In genomic region chr12:92556141-92556540, GRCh38 we compare ENCODE assay signal across 11 cellular contexts.
DNase-seq lines count a peak whose midpoint lies in the region; ATAC-seq, FAIRE-seq and TF ChIP-seq lines count a peak whose summit lies in the region.
"Had no signal": no experiment of that assay in that cellular context is flagged by ENCODE, and none has a peak within 500 bp of the region (broad histone marks: within the 10 kb centered on the region; RNA-seq: fewer than 3 reads in every experiment).

No MANE protein-coding gene starts in this region.

- no peak for TF ChIP-seq CTCF in brain microvascular endothelial cell (IDR thresholded peaks at IDR 0.05; ENCODE audit: low read depth, low read length, missing control alignments)

- H3K36me3 ChIP-seq in brain microvascular endothelial cell (replicated peaks), result no peaks in the 10 kb centered on the region

- H3K27ac ChIP-seq in brain microvascular endothelial cell, result no peak overlapping the region
- H3K27ac ChIP-seq: VCaP had no signal

- FAIRE-seq in GM18507 (lab: Jason Lieb, UNC), result peak; percentile 93

- no peak overlapping the region for H3K4me3 ChIP-seq in brain microvascular endothelial cell (ENCODE audit: low read depth, low read length)

- H3K9me3 Mint-ChIP-seq in immature natural killer cell, result no peaks in the 10 kb centered on the region

- peak overlapping the region; percentile 67 to 83 (median 69) for H3K4me3 Mint-ChIP-seq in immature natural killer cell

- in situ Hi-C loops in brain microvascular endothelial cell (cut with HindIII; ENCODE audit: low pct_ligation_motif_present, low sequenced_read_pairs), result no loop called here

- DNase-seq in GM18507 (ENCODE audit: extremely low spot score, insufficient read length, low read depth) (no peak), immature natural killer cell (peak in 2 of 3 donors; percentile 31 to 49), NCI-H146 (lab: John Stamatoyannopoulos, UW) (no peak), brain microvascular endothelial cell (no peak)
- DNase-seq: GDM1, left colon had no signal

- ATAC-seq in GM19468 (IDR thresholded peaks at IDR 0.05; ENCODE audit: extremely low read depth, unreplicated experiment), result peak; percentile 37
- ATAC-seq in HG03354 (IDR thresholded peaks at IDR 0.05; ENCODE audit: poor library complexity, severe bottlenecking, unreplicated experiment), result peak; percentile 50
- ATAC-seq in HG03097 (IDR thresholded peaks at IDR 0.05; ENCODE audit: low FRiP score, unreplicated experiment), result no peak
- ATAC-seq: left colon had no signal

- peaks cover 3 to 9% (median 5%) of the 10 kb centered on the region in 3 donors for H3K36me3 Mint-ChIP-seq in immature natural killer cell

- H3K4me1 Mint-ChIP-seq in immature natural killer cell, result peaks cover 0 to 5% of the 10 kb centered on the region in 2 donors

- H3K27ac Mint-ChIP-seq in immature natural killer cell, result peak overlapping the region in 2 of 6 donors; percentile 85 to 93
- H3K27ac Mint-ChIP-seq: progenitor cell of endocrine pancreas had no signal

- H3K27me3 Mint-ChIP-seq in immature natural killer cell (ENCODE audit: low read depth in 3 of 3), result peaks cover 0 to 3% (median 2%) of the 10 kb centered on the region in 3 donors
- H3K27me3 Mint-ChIP-seq: progenitor cell of endocrine pancreas had no signal

- H3K27me3 ChIP-seq in brain microvascular endothelial cell (replicated peaks), result no peaks in the 10 kb centered on the region

Comparison
In these comparisons a context has a peak if more than half of its experiments do, and no peak if none do; other contexts are left out.
1. DNase-seq: peak in immature natural killer cell (2 of 3); none in GM18507 (single experiment), NCI-H146 (single experiment) and brain microvascular endothelial cell (single experiment).